In genomic region chr5:114702731-114703130, GRCh38 we compare ENCODE assay signal across 25 cellular contexts.
"Had no signal": no experiment of that assay in that cellular context is flagged by ENCODE, and none has a peak within 500 bp of the region (broad histone marks: within the 10 kb centered on the region; RNA-seq: fewer than 3 reads in every experiment).

No MANE protein-coding gene starts in this region.

- H3K9ac ChIP-seq: neural progenitor cell, parathyroid adenoma had no signal

- H2AFZ ChIP-seq: neural progenitor cell, parathyroid adenoma had no signal

- DNase-seq: naive thymus-derived CD4-positive, alpha-beta T cell; natural killer cell; occipital lobe; ovary; psoas muscle; right cardiac atrium; right lobe of liver; stimulated activated CD4-positive, alpha-beta T cell treated with anti-CD3 and anti-CD28 coated beads, Interleukin-15, amount 100 ng/mL, for 24 hours; stimulated activated CD4-positive, alpha-beta T cell treated with anti-CD3 and anti-CD28 coated beads, Interleukin-4, amount 100 ng/mL, for 1 hour; stimulated activated CD4-positive, alpha-beta T cell treated with anti-CD3 and anti-CD28 coated beads, Interleukin-4, amount 100 ng/mL, for 4 hours; stimulated activated CD8-positive, alpha-beta memory T cell treated with anti-CD3 and anti-CD28 coated beads, Interleukin-4, amount 100 ng/mL, for 48 hours; stimulated activated naive CD4-positive, alpha-beta T cell; stimulated activated naive CD8-positive, alpha-beta T cell treated with anti-CD3 and anti-CD28 coated beads, Interleukin-15, amount 100 ng/mL, for 72 hours; stimulated activated naive CD8-positive, alpha-beta T cell treated with anti-CD3 and anti-CD28 coated beads, Interleukin-15, Interleukin-2, amounts not matched to agents 100 U/mL and 50 U/mL, for 24 hours; substantia nigra; tibial artery; transverse colon; upper lobe of right lung; uterus had no signal

- H3K36me3 ChIP-seq: neural progenitor cell, ovary, right lobe of liver, suprapubic skin, tibial artery, transverse colon, upper lobe of right lung, uterus had no signal

- H3K9me3 ChIP-seq: ovary, psoas muscle, right lobe of liver, suprapubic skin, testis, tibial artery, transverse colon, upper lobe of right lung, uterus had no signal

- H3K27ac ChIP-seq: neural progenitor cell, ovary, parathyroid adenoma, psoas muscle, right lobe of liver, skin epidermis, suprapubic skin, testis, tibial artery, transverse colon, upper lobe of right lung, uterus had no signal

- H3K4me2 ChIP-seq: neural progenitor cell had no signal

- H3K4me3 ChIP-seq: neural progenitor cell, ovary, psoas muscle, right lobe of liver, skin epidermis, suprapubic skin, testis, tibial artery, transverse colon, upper lobe of right lung, uterus had no signal

- H3K4me1 ChIP-seq: neural progenitor cell, parathyroid adenoma, psoas muscle, right lobe of liver, suprapubic skin, testis, tibial artery, transverse colon, upper lobe of right lung, uterus had no signal

- ATAC-seq: naive thymus-derived CD4-positive, alpha-beta T cell; natural killer cell; psoas muscle; right cardiac atrium; right lobe of liver; stimulated activated memory B cell treated with anti-CD40 and anti-IgM and Interleukin-4, amounts not matched to agents 10 μg/mL and 1 μg/mL and 100 μg/mL, for 72 hours; stimulated activated naive CD8-positive, alpha-beta T cell treated with anti-CD3 and anti-CD28 coated beads, Interleukin-15, amount 100 ng/mL, for 72 hours; stimulated activated naive CD8-positive, alpha-beta T cell treated with anti-CD3 and anti-CD28 coated beads, Interleukin-15, Interleukin-2, amounts not matched to agents 100 U/mL and 50 U/mL, for 24 hours; upper lobe of right lung had no signal

- H3K27me3 ChIP-seq: neural progenitor cell, ovary, right lobe of liver, suprapubic skin, testis, tibial artery, transverse colon, upper lobe of right lung, uterus had no signal

- H3K79me2 ChIP-seq: parathyroid adenoma had no signal
